ENCODE assay signal across 14 cellular contexts in genomic region chr3:72329354-72329753, GRCh38.
DNase-seq lines count a peak whose midpoint lies in the region; ATAC-seq and TF ChIP-seq lines count a peak whose summit lies in the region.
"Had no signal": no experiment of that assay in that cellular context is flagged by ENCODE, and none has a peak within 500 bp of the region (broad histone marks: within the 10 kb centered on the region; RNA-seq: fewer than 3 reads in every experiment).

No MANE protein-coding gene starts in this region.

- no peak for TF ChIP-seq CTCF in heart left ventricle (IDR thresholded peaks at IDR 0.05)
- TF ChIP-seq CTCF in WERI-Rb-1 (IDR thresholded peaks at IDR 0.05; ENCODE audit: low read depth, low read length): no peak

- H3K27ac ChIP-seq in heart left ventricle (peak overlapping the region in 1 of 12 donors; percentile 17), WERI-Rb-1 (no peak overlapping the region)
- H3K27ac ChIP-seq: SJSA1 had no signal

- H3K4me3 ChIP-seq in heart left ventricle (no peak overlapping the region), WERI-Rb-1 (ENCODE audit: low read depth, low read length) (no peak overlapping the region)
- H3K4me3 ChIP-seq: SJSA1 had no signal

- H3K27me3 ChIP-seq in heart left ventricle: no peaks in the 10 kb centered on the region
- no peaks in the 10 kb centered on the region for H3K27me3 ChIP-seq in WERI-Rb-1 (ENCODE audit: insufficient read depth, low read depth, severe bottlenecking)
- H3K27me3 ChIP-seq: SJSA1 had no signal

- H3K9me3 ChIP-seq in heart left ventricle: peaks cover 0 to 3% (median 0%) of the 10 kb centered on the region in 12 donors
- no peaks in the 10 kb centered on the region for H3K9me3 ChIP-seq in WERI-Rb-1 (ENCODE audit: severe bottlenecking)
- H3K9me3 ChIP-seq: SJSA1 had no signal

- intact Hi-C loops in heart left ventricle (cut with DNase I): loop anchor here in 1 of 10 donors (10.0 kb wide), 1 partner anchor 115 kb away; the partner anchor contains the start of gene RYBP
- intact Hi-C loops in posterior cingulate gyrus (cut with DNase I): loop anchor here (5.0 kb wide), 1 partner anchor 37 kb away; no protein-coding TSS in a partner anchor

- no peak for TF ChIP-seq POLR2A in heart left ventricle (IDR thresholded peaks at IDR 0.05)

- peaks cover 0 to 27% (median 11%) of the 10 kb centered on the region in 12 donors for H3K4me1 ChIP-seq in heart left ventricle
- H3K4me1 ChIP-seq: SJSA1 had no signal

- no peaks in the 10 kb centered on the region for H3K36me3 ChIP-seq in heart left ventricle
- H3K36me3 ChIP-seq in WERI-Rb-1: no peaks in the 10 kb centered on the region
- H3K36me3 ChIP-seq: SJSA1 had no signal

- in situ Hi-C loops in G401 (cut with HindIII; ENCODE audit: low sequenced_read_pairs): no loop called here

- peak; percentile 67 to 84 (median 76) for ATAC-seq in heart left ventricle
- ATAC-seq in HG02840 (IDR thresholded peaks at IDR 0.05; ENCODE audit: low FRiP score, unreplicated experiment): no peak
- ATAC-seq in GM21390 (IDR thresholded peaks at IDR 0.05; ENCODE audit: unreplicated experiment): no peak
- ATAC-seq in GM19395 (IDR thresholded peaks at IDR 0.05; ENCODE audit: unreplicated experiment): no peak

- DNase-seq in G401 (ENCODE audit: low spot score): peak; percentile 79
- peak; percentile 78 for DNase-seq in NCI-H748 (lab: John Stamatoyannopoulos, UW; ENCODE audit: unreplicated experiment)
- DNase-seq in heart left ventricle: peak in 4 of 5 donors; percentile 50 to 68 (median 63)
- peak; percentile 54 to 95 (median 74) for DNase-seq in posterior cingulate gyrus
- no peak for DNase-seq in WERI-Rb-1
- DNase-seq: activated CD4-positive, alpha-beta T cell treated with anti-CD3 and anti-CD28 coated beads, Interleukin-2, amount 10 ng/mL, durations not matched to agents 24 days and 14 days; CD4-positive, alpha-beta memory T cell; glutamatergic neuron; NCI-H187 treated with DMSO at 0.1 percent for 48 hours; stimulated activated naive CD4-positive, alpha-beta T cell had no signal

- 0 to 18% (median 9%) methylated on average over 7 to 10 of the region's 10 CpGs for WGBS in heart left ventricle, 4 donors

Comparison
In these comparisons a context has a peak if more than half of its experiments do, and no peak if none do; other contexts are left out.
1. ATAC-seq: peak in heart left ventricle (4 of 4); none in HG02840 (single experiment), GM21390 (single experiment) and GM19395 (single experiment).